Comparison of ENCODE assay signal across 1 cellular context in genomic region chr6:5205877-5206840, GRCh38.
TF ChIP-seq lines count a peak whose summit lies in the region.

No MANE protein-coding gene starts in this region.

TF ChIP-seq in HepG2, 621 proteins besides CTCF, POLR2A, EP300 and RAD21 (continued from another document and continues in another):
- TF ChIP-seq, protein P1, sequence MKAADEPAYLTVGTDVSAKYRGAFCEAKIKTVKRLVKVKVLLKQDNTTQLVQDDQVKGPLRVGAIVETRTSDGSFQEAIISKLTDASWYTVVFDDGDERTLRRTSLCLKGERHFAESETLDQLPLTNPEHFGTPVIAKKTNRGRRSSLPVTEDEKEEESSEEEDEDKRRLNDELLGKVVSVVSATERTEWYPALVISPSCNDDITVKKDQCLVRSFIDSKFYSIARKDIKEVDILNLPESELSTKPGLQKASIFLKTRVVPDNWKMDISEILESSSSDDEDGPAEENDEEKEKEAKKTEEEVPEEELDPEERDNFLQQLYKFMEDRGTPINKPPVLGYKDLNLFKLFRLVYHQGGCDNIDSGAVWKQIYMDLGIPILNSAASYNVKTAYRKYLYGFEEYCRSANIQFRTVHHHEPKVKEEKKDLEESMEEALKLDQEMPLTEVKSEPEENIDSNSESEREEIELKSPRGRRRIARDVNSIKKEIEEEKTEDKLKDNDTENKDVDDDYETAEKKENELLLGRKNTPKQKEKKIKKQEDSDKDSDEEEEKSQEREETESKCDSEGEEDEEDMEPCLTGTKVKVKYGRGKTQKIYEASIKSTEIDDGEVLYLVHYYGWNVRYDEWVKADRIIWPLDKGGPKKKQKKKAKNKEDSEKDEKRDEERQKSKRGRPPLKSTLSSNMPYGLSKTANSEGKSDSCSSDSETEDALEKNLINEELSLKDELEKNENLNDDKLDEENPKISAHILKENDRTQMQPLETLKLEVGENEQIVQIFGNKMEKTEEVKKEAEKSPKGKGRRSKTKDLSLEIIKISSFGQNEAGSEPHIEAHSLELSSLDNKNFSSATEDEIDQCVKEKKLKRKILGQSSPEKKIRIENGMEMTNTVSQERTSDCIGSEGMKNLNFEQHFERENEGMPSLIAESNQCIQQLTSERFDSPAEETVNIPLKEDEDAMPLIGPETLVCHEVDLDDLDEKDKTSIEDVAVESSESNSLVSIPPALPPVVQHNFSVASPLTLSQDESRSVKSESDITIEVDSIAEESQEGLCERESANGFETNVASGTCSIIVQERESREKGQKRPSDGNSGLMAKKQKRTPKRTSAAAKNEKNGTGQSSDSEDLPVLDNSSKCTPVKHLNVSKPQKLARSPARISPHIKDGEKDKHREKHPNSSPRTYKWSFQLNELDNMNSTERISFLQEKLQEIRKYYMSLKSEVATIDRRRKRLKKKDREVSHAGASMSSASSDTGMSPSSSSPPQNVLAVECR (CRISPR knock-in tag; IDR thresholded peaks at IDR 0.05; ENCODE audit: borderline replicate concordance): peak; percentile 74; the same call in 1 of the 2 replicates
- TF ChIP-seq, protein P2, sequence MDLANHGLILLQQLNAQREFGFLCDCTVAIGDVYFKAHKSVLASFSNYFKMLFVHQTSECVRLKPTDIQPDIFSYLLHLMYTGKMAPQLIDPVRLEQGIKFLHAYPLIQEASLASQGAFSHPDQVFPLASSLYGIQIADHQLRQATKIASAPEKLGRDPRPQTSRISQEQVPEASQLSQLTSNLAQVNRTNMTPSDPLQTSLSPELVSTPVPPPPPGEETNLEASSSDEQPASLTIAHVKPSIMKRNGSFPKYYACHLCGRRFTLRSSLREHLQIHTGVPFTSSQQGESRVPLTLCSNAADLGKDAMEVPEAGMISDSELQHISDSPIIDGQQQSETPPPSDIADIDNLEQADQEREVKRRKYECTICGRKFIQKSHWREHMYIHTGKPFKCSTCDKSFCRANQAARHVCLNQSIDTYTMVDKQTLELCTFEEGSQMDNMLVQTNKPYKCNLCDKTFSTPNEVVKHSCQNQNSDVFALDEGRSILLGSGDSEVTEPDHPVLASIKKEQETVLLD (CRISPR knock-in tag; IDR thresholded peaks at IDR 0.05; ENCODE audit: low read depth): no peak
- TF ChIP-seq ATF1 (CRISPR knock-in tag; IDR thresholded peaks at IDR 0.05): peak; percentile 65
- peak; percentile 80 for TF ChIP-seq THAP11 (CRISPR knock-in tag; IDR thresholded peaks at IDR 0.05)
- TF ChIP-seq MAFF (IDR thresholded peaks at IDR 0.05; ENCODE audit: low read depth, low read length): 0 out of 2 replicates have a peak, but pooled peaks have one; percentile 10
- no peak for TF ChIP-seq SNRNP70 (IDR thresholded peaks at IDR 0.05; ENCODE audit: low read depth, low read length)
- no peak for TF ChIP-seq REL (CRISPR knock-in tag; conservative IDR thresholded peaks at IDR 0.05)
- TF ChIP-seq SP4 (CRISPR knock-in tag; IDR thresholded peaks at IDR 0.05): no peak; the same call in 1 of the 2 replicates
- peak; percentile 81; the same call in 1 of the 2 replicates for TF ChIP-seq ZNF33B (CRISPR knock-in tag; IDR thresholded peaks at IDR 0.05)
- peak; percentile 38; the same call in 1 of the 2 replicates for TF ChIP-seq ELF3 (CRISPR knock-in tag; IDR thresholded peaks at IDR 0.05)
- TF ChIP-seq ZNF614 (CRISPR knock-in tag; IDR thresholded peaks at IDR 0.05; ENCODE audit: borderline replicate concordance): peak; percentile 90
- TF ChIP-seq GATA4 (IDR thresholded peaks at IDR 0.05; ENCODE audit: borderline replicate concordance, low read depth): no peak
- no peak for TF ChIP-seq NCOA5 (CRISPR knock-in tag; IDR thresholded peaks at IDR 0.05)
- TF ChIP-seq, protein P3, sequence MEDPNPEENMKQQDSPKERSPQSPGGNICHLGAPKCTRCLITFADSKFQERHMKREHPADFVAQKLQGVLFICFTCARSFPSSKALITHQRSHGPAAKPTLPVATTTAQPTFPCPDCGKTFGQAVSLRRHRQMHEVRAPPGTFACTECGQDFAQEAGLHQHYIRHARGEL (CRISPR knock-in tag; IDR thresholded peaks at IDR 0.05): no peak
- TF ChIP-seq, protein P4, sequence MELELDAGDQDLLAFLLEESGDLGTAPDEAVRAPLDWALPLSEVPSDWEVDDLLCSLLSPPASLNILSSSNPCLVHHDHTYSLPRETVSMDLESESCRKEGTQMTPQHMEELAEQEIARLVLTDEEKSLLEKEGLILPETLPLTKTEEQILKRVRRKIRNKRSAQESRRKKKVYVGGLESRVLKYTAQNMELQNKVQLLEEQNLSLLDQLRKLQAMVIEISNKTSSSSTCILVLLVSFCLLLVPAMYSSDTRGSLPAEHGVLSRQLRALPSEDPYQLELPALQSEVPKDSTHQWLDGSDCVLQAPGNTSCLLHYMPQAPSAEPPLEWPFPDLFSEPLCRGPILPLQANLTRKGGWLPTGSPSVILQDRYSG (CRISPR knock-in tag; IDR thresholded peaks at IDR 0.05): no peak
- no peak for TF ChIP-seq JUNB (CRISPR knock-in tag; IDR thresholded peaks at IDR 0.05; ENCODE audit: borderline replicate concordance)
- TF ChIP-seq NCOA2 (CRISPR knock-in tag; IDR thresholded peaks at IDR 0.05): peak; percentile 73
- no peak for TF ChIP-seq KLF15 (CRISPR knock-in tag; IDR thresholded peaks at IDR 0.05; ENCODE audit: borderline replicate concordance)
- peak; percentile 76 for TF ChIP-seq NR2C2 (CRISPR knock-in tag; IDR thresholded peaks at IDR 0.05; ENCODE audit: borderline replicate concordance)
- peak; percentile 47; the same call in 1 of the 2 replicates for TF ChIP-seq ZXDC (CRISPR knock-in tag; IDR thresholded peaks at IDR 0.05)
- TF ChIP-seq CBX1 (IDR thresholded peaks at IDR 0.05; ENCODE audit: low read depth): no peak
- TF ChIP-seq FOXA3 (CRISPR knock-in tag; IDR thresholded peaks at IDR 0.05): peak; percentile 90
- TF ChIP-seq CREM (IDR thresholded peaks at IDR 0.05): peak; percentile 74
- no peak for TF ChIP-seq CREM (CRISPR knock-in tag; IDR thresholded peaks at IDR 0.05)
- TF ChIP-seq, protein P5, sequence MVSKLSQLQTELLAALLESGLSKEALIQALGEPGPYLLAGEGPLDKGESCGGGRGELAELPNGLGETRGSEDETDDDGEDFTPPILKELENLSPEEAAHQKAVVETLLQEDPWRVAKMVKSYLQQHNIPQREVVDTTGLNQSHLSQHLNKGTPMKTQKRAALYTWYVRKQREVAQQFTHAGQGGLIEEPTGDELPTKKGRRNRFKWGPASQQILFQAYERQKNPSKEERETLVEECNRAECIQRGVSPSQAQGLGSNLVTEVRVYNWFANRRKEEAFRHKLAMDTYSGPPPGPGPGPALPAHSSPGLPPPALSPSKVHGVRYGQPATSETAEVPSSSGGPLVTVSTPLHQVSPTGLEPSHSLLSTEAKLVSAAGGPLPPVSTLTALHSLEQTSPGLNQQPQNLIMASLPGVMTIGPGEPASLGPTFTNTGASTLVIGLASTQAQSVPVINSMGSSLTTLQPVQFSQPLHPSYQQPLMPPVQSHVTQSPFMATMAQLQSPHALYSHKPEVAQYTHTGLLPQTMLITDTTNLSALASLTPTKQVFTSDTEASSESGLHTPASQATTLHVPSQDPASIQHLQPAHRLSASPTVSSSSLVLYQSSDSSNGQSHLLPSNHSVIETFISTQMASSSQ (IDR thresholded peaks at IDR 0.05; ENCODE audit: low read depth): peak; percentile 18; the same call in 1 of the 2 replicates
- TF ChIP-seq, protein P5 (CRISPR knock-in tag; IDR thresholded peaks at IDR 0.05; ENCODE audit: borderline replicate concordance): peak; percentile 63; the same call in 1 of the 2 replicates
- TF ChIP-seq ZNF597 (CRISPR knock-in tag; IDR thresholded peaks at IDR 0.05): no peak
- peak; percentile 93; the same call in 1 of the 2 replicates for TF ChIP-seq TBX2 (CRISPR knock-in tag; IDR thresholded peaks at IDR 0.05; ENCODE audit: borderline replicate concordance)
- TF ChIP-seq MYPOP (CRISPR knock-in tag; IDR thresholded peaks at IDR 0.05): no peak; the same call in 1 of the 2 replicates
- TF ChIP-seq ZNF660 (CRISPR knock-in tag; IDR thresholded peaks at IDR 0.05; ENCODE audit: borderline replicate concordance, low read depth): no peak
- TF ChIP-seq ZNF331 (CRISPR knock-in tag; IDR thresholded peaks at IDR 0.05): peak; percentile 88
- TF ChIP-seq, protein P6, sequence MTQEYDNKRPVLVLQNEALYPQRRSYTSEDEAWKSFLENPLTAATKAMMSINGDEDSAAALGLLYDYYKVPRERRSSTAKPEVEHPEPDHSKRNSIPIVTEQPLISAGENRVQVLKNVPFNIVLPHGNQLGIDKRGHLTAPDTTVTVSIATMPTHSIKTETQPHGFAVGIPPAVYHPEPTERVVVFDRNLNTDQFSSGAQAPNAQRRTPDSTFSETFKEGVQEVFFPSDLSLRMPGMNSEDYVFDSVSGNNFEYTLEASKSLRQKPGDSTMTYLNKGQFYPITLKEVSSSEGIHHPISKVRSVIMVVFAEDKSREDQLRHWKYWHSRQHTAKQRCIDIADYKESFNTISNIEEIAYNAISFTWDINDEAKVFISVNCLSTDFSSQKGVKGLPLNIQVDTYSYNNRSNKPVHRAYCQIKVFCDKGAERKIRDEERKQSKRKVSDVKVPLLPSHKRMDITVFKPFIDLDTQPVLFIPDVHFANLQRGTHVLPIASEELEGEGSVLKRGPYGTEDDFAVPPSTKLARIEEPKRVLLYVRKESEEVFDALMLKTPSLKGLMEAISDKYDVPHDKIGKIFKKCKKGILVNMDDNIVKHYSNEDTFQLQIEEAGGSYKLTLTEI (CRISPR knock-in tag; conservative IDR thresholded peaks at IDR 0.05): no peak
- TF ChIP-seq ZNF337 (CRISPR knock-in tag; IDR thresholded peaks at IDR 0.05; ENCODE audit: borderline replicate concordance, low read depth): no peak
- TF ChIP-seq CC2D1A (CRISPR knock-in tag; IDR thresholded peaks at IDR 0.05): no peak; the same call in 1 of the 2 replicates
- TF ChIP-seq, protein P7, sequence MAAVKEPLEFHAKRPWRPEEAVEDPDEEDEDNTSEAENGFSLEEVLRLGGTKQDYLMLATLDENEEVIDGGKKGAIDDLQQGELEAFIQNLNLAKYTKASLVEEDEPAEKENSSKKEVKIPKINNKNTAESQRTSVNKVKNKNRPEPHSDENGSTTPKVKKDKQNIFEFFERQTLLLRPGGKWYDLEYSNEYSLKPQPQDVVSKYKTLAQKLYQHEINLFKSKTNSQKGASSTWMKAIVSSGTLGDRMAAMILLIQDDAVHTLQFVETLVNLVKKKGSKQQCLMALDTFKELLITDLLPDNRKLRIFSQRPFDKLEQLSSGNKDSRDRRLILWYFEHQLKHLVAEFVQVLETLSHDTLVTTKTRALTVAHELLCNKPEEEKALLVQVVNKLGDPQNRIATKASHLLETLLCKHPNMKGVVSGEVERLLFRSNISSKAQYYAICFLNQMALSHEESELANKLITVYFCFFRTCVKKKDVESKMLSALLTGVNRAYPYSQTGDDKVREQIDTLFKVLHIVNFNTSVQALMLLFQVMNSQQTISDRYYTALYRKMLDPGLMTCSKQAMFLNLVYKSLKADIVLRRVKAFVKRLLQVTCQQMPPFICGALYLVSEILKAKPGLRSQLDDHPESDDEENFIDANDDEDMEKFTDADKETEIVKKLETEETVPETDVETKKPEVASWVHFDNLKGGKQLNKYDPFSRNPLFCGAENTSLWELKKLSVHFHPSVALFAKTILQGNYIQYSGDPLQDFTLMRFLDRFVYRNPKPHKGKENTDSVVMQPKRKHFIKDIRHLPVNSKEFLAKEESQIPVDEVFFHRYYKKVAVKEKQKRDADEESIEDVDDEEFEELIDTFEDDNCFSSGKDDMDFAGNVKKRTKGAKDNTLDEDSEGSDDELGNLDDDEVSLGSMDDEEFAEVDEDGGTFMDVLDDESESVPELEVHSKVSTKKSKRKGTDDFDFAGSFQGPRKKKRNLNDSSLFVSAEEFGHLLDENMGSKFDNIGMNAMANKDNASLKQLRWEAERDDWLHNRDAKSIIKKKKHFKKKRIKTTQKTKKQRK (IDR thresholded peaks at IDR 0.05; ENCODE audit: low read length): no peak
- peak; percentile 97 for TF ChIP-seq CEBPG (CRISPR knock-in tag; IDR thresholded peaks at IDR 0.05)
